1 cellular context compared by ENCODE assay signal in genomic region chr20:22339946-22340345, GRCh38.
TF ChIP-seq lines count a peak whose summit lies in the region.

No MANE protein-coding gene starts in this region.

TF ChIP-seq in SK-N-SH, 30 proteins besides CTCF, POLR2A, EP300 and RAD21 (continued from another document):
- no peak for TF ChIP-seq MAX (IDR thresholded peaks at IDR 0.05; ENCODE audit: low read depth)
TF ChIP-seq in SK-N-SH: peak in this region for 0.
